8 cellular contexts compared by ENCODE assay signal in the genomic region with DNA sequence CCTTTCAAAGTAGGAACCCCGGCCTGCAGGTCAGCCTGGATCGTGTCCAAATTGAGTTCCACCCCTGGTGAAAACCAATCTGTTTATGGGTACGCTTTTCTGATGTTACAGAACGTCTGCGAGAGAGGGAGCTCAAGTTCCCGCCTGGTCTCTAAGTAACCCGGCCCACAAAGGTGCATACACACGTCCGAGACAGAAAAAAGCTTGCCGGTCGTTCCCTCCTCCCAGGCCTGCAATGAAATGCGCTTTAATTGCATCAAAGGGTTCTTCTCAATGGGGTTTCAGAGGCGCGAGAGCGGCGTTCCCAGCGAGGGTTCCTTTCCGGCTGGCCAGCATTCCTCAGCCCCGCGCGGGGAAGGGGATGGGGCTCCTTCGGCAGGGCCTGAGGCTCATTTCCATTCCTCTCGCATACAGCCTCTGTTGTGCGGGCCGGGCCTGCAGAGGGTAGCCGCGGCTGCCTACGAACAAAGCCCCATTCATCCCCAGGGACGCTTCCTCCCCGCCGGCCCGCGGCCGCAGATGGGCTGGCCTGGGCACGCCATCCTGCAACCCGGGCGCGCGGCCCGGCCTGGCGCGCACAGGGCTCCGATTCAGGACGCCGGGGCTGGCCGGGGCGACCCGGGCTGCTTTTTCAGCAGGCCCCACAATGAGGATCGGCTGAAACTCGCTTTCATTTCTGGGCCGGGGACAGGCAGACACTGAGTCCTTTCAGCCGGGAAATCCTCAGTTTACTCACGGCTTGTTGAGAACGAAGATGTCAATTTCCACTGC.
DNase-seq lines count a peak whose midpoint lies in the region; ATAC-seq and TF ChIP-seq lines count a peak whose summit lies in the region.

No MANE protein-coding gene starts in this region.

- no peaks in the 10 kb centered on the region for H3K27me3 ChIP-seq in foreskin keratinocyte

- peak overlapping the region; percentile 81 for H3K27ac ChIP-seq in foreskin keratinocyte

- H3K4me3 Mint-ChIP-seq in naive thymus-derived CD8-positive, alpha-beta T cell = peak overlapping the region; percentile 21 to 80 (median 50)

- ATAC-seq in HG02798 (IDR thresholded peaks at IDR 0.05; ENCODE audit: poor library complexity, unreplicated experiment) (peak; percentile 63), foreskin keratinocyte (peak; percentile 69)
- ATAC-seq in naive thymus-derived CD8-positive, alpha-beta T cell = no peak

- H3K4me1 Mint-ChIP-seq in naive thymus-derived CD8-positive, alpha-beta T cell = peaks cover 8 to 33% (median 21%) of the 10 kb centered on the region in 4 donors

- POLR2A ChIA-PET in naive thymus-derived CD8-positive, alpha-beta T cell (lab: Charles Lee) = no interaction called here

- in situ Hi-C loops in GM13977 (cut with MboI; ENCODE audit: low pct_unique_long_range_greater_than_20kb, low sequenced_read_pairs, unreplicated experiment) = no loop called here

- H3K9me3 Mint-ChIP-seq in naive thymus-derived CD8-positive, alpha-beta T cell = peaks cover 0 to 2% (median 0%) of the 10 kb centered on the region in 9 donors

- no peaks in the 10 kb centered on the region for H3K36me3 Mint-ChIP-seq in naive thymus-derived CD8-positive, alpha-beta T cell

- TF ChIP-seq CTCF in GM13977 (IDR thresholded peaks at IDR 0.05; ENCODE audit: extremely low read depth, insufficient read depth, missing control alignments) (peak; percentile 30), foreskin keratinocyte (conservative IDR thresholded peaks at IDR 0.05) (peak; percentile 49)

- H3K27me3 Mint-ChIP-seq in naive thymus-derived CD8-positive, alpha-beta T cell = peaks cover 48 to 85% (median 51%) of the 10 kb centered on the region in 5 donors

- H3K27ac Mint-ChIP-seq in naive thymus-derived CD8-positive, alpha-beta T cell = no peak overlapping the region

- H3K4me1 ChIP-seq in foreskin keratinocyte = peaks cover 53% of the 10 kb centered on the region

- DNase-seq in AG08396 (ENCODE audit: low spot score) (peak; percentile 71), GM13977 (ENCODE audit: low spot score) (peak; percentile 46), NCI-H187 treated with DMSO at 0.1 percent for 48 hours (lab: John Stamatoyannopoulos, UW) (peak; percentile 4), foreskin keratinocyte (peak; percentile 71 to 82), SKM-1 (lab: John Stamatoyannopoulos, UW; ENCODE audit: unreplicated experiment) (no peak)
- peak; percentile 38 to 49 for DNase-seq in activated T-cell treated with anti-CD3 and anti-CD28 coated beads, Interleukin-2, amount 50 U/mL, for 48 hours
- DNase-seq in naive thymus-derived CD8-positive, alpha-beta T cell = peak in 1 of 10 donors; percentile 3

Comparison
In these comparisons a context has a peak if more than half of its experiments do, and no peak if none do; other contexts are left out.
1. ATAC-seq: peak in HG02798 (single experiment) and foreskin keratinocyte (single experiment); none in naive thymus-derived CD8-positive, alpha-beta T cell (0 of 2).